In genomic region chr21:45889961-45890360, GRCh38 we compare ENCODE assay signal across 22 cellular contexts.
A peak's percentile ranks its signal among the peaks of the same experiment; 100 is the strongest.
DNase-seq lines count a peak whose midpoint lies in the region; ATAC-seq and TF ChIP-seq lines count a peak whose summit lies in the region.
"Had no signal": no experiment of that assay in that cellular context is flagged by ENCODE, and none has a peak within 500 bp of the region (broad histone marks: within the 10 kb centered on the region; RNA-seq: fewer than 3 reads in every experiment).

No MANE protein-coding gene starts in this region.

- H3K36me3 ChIP-seq in SJCRH30 (no peaks in the 10 kb centered on the region), sigmoid colon (no peaks in the 10 kb centered on the region)
- H3K36me3 ChIP-seq: gastrocnemius medialis, pancreas, stomach had no signal

- H3K4me1 ChIP-seq in SJCRH30 (peaks cover 50% of the 10 kb centered on the region), right cardiac atrium (ENCODE audit: control insufficient read depth, insufficient read depth, low read length) (peaks cover 3% of the 10 kb centered on the region), sigmoid colon (peaks cover 0 to 41% (median 24%) of the 10 kb centered on the region in 4 donors)
- H3K4me1 ChIP-seq: gastrocnemius medialis, pancreas had no signal

- no peak for TF ChIP-seq EP300 in sigmoid colon (IDR thresholded peaks at IDR 0.05)

- no peak for TF ChIP-seq CTCF in sigmoid colon (IDR thresholded peaks at IDR 0.05)

- H3K4me3 ChIP-seq in SJCRH30 (no peak overlapping the region), right cardiac atrium (ENCODE audit: low read length) (no peak overlapping the region), sigmoid colon (no peak overlapping the region)
- H3K4me3 ChIP-seq: BLaER1 treated with 17β-estradiol and CSF1 and Interleukin-3, amounts not matched to agents 10 nM and 100 nM; dorsolateral prefrontal cortex; gastrocnemius medialis; pancreas; stomach had no signal

- DNase-seq in LHCN-M2 (ENCODE audit: low read depth) (peak; percentile 79), SJCRH30 (peak; percentile 81 to 82), right cardiac atrium (peak in 2 of 3 donors; percentile 68 to 84), sigmoid colon (no peak), dermis blood vessel endothelial cell (no peak), iPS-NIHi7 (ENCODE audit: extremely low spot score) (no peak)
- no peak for DNase-seq in activated CD4-positive, CD25-positive, alpha-beta regulatory T cell treated with anti-CD3 and anti-CD28 coated beads, Interleukin-2, amount 50 U/mL, for 72 hours
- DNase-seq: activated CD4-positive, alpha-beta T cell treated with anti-CD3 and anti-CD28 coated beads for 1 hour; gastrocnemius medialis; GF-D8; Karpas-422; naive B cell; NCI-H1105; PC-3; small intestine; stimulated activated CD4-positive, alpha-beta T cell treated with anti-CD3 and anti-CD28 coated beads, Interleukin-4, amount 100 ng/mL, for 1 hour; stomach had no signal

- no peaks in the 10 kb centered on the region for H3K27me3 ChIP-seq in SJCRH30
- no peaks in the 10 kb centered on the region for H3K27me3 ChIP-seq in right cardiac atrium (ENCODE audit: control insufficient read depth, insufficient read depth)
- peaks cover 0 to 22% (median 0%) of the 10 kb centered on the region in 3 donors for H3K27me3 ChIP-seq in sigmoid colon
- H3K27me3 ChIP-seq: BLaER1 treated with 17β-estradiol and CSF1 and Interleukin-3, amounts not matched to agents 10 nM and 100 nM; pancreas had no signal

- ATAC-seq in right cardiac atrium = peak in 1 of 2 donors; percentile 3
- ATAC-seq: gastrocnemius medialis, pancreas, PC-3, SK-N-SH treated with all-trans-retinoic acid at 6 μM for 48 hours had no signal

- WGBS in right cardiac atrium = 53% methylated on average over 10 of the region's 10 CpGs
- 32 to 61% methylated on average over 10 of the region's 10 CpGs for WGBS in sigmoid colon, 2 donors

- intact Hi-C loops in right cardiac atrium (cut with DNase I) (no loop called here), sigmoid colon (cut with DNase I) (no loop called here)

- H3K9me3 ChIP-seq in SJCRH30 (replicated peaks) (no peaks in the 10 kb centered on the region), right cardiac atrium (ENCODE audit: control insufficient read depth, low read length) (no peaks in the 10 kb centered on the region), sigmoid colon (no peaks in the 10 kb centered on the region)
- H3K9me3 ChIP-seq: BLaER1 treated with 17β-estradiol and CSF1 and Interleukin-3, amounts not matched to agents 10 nM and 100 nM; gastrocnemius medialis; pancreas; stomach had no signal

- no peak for TF ChIP-seq POLR2A in sigmoid colon (IDR thresholded peaks at IDR 0.05)

- H3K27ac ChIP-seq in SJCRH30 (no peak overlapping the region), right cardiac atrium (ENCODE audit: low read length) (no peak overlapping the region), sigmoid colon (peak overlapping the region in 3 of 4 donors; percentile 5 to 45 (median 28))
- H3K27ac ChIP-seq: BLaER1 treated with 17β-estradiol and CSF1 and Interleukin-3, amounts not matched to agents 10 nM and 100 nM; epithelial cell of prostate; gastrocnemius medialis; pancreas had no signal

Comparison
In these comparisons a context has a peak if more than half of its experiments do, and no peak if none do; other contexts are left out.
1. DNase-seq: peak in LHCN-M2 (single experiment), SJCRH30 (2 of 2) and right cardiac atrium (2 of 3); none in sigmoid colon (single experiment), activated CD4-positive, CD25-positive, alpha-beta regulatory T cell treated with anti-CD3 and anti-CD28 coated beads, Interleukin-2, amount 50 U/mL, for 72 hours (single experiment), dermis blood vessel endothelial cell (single experiment) and iPS-NIHi7 (single experiment).
2. H3K27ac ChIP-seq: peak in sigmoid colon (3 of 4); none in SJCRH30 (single experiment) and right cardiac atrium (single experiment).